31 cellular contexts compared by ENCODE assay signal in genomic region chr7:74300951-74301350, GRCh38.
"Had no signal": no experiment of that assay in that cellular context is flagged by ENCODE, and none has a peak within 500 bp of the region (broad histone marks: within the 10 kb centered on the region; RNA-seq: fewer than 3 reads in every experiment).

No MANE protein-coding gene starts in this region.

- ATAC-seq: naive thymus-derived CD8-positive, alpha-beta T cell; natural killer cell treated with Interleukin-12 subunit alpha and Interleukin-12 subunit beta and Interleukin-15 and Interleukin-18, amount 100 ng/mL, for 72 hours; psoas muscle; right cardiac atrium; right lobe of liver; stimulated activated effector memory CD8-positive, alpha-beta T cell treated with anti-CD3 and anti-CD28 coated beads, Interleukin-12 subunit alpha, Interleukin-12 subunit beta, amount 100 ng/mL, for 72 hours; stimulated activated naive B cell treated with anti-CD40 and anti-IgM and Interleukin-4, amounts not matched to agents 10 μg/mL and 1 μg/mL and 100 μg/mL, for 72 hours; stimulated activated naive CD8-positive, alpha-beta T cell treated with anti-CD3 and anti-CD28 coated beads, Interleukin-15, amount 100 ng/mL, for 72 hours; upper lobe of right lung had no signal

- DNase-seq: naive thymus-derived CD8-positive, alpha-beta T cell; nephron progenitor cell; nucleus accumbens; ovary; posterior cingulate gyrus; psoas muscle; right cardiac atrium; right lobe of liver; sigmoid colon; small intestine; stimulated activated CD4-positive, alpha-beta T cell treated with anti-CD3 and anti-CD28 coated beads, Interleukin-15, amount 100 ng/mL, for 24 hours; stimulated activated CD4-positive, alpha-beta T cell treated with anti-CD3 and anti-CD28 coated beads, Interleukin-2, amount 100 ng/mL, for 24 hours; stimulated activated CD4-positive, alpha-beta T cell treated with anti-CD3 and anti-CD28 coated beads, Interleukin-2, amount 100 ng/mL, for 48 hours; stimulated activated CD4-positive, alpha-beta T cell treated with anti-CD3 and anti-CD28 coated beads, Interleukin-4, amount 100 ng/mL, for 24 hours; stimulated activated naive B cell treated with anti-CD40 and anti-IgM and Interleukin-4, amounts not matched to agents 10 μg/mL and 1 μg/mL and 100 μg/mL, for 72 hours; stimulated activated naive CD4-positive, alpha-beta T cell treated with Interleukin-2 at 50 U/mL for 16 hours; stimulated activated naive CD8-positive, alpha-beta T cell treated with anti-CD3 and anti-CD28 coated beads, Interleukin-15, amount 100 ng/mL, for 72 hours; substantia nigra; testis; tibial artery; transverse colon; upper lobe of right lung; uterus had no signal

- H2AFZ ChIP-seq: parathyroid adenoma had no signal

- H3K4me3 Mint-ChIP-seq: naive thymus-derived CD8-positive, alpha-beta T cell; natural killer cell treated with Interleukin-12 subunit alpha and Interleukin-12 subunit beta and Interleukin-15 and Interleukin-18, amount 100 ng/mL, for 72 hours; nephron progenitor cell; neural crest cell; stimulated activated effector memory CD8-positive, alpha-beta T cell treated with anti-CD3 and anti-CD28 coated beads, Interleukin-12 subunit alpha, Interleukin-12 subunit beta, amount 100 ng/mL, for 72 hours; stimulated activated naive B cell treated with anti-CD40 and anti-IgM and Interleukin-4, amounts not matched to agents 10 μg/mL and 1 μg/mL and 100 μg/mL, for 72 hours; stimulated activated naive CD8-positive, alpha-beta T cell treated with anti-CD3 and anti-CD28 coated beads, Interleukin-15, amount 100 ng/mL, for 72 hours; type B pancreatic cell had no signal

- H3K4me1 ChIP-seq: parathyroid adenoma, psoas muscle, right lobe of liver, testis had no signal

- H3K9me3 ChIP-seq: neutrophil, ovary, psoas muscle, right lobe of liver, sigmoid colon, suprapubic skin, testis, tibial artery, transverse colon, upper lobe of right lung, uterus had no signal

- H3K27me3 ChIP-seq: ovary, right lobe of liver, sigmoid colon, suprapubic skin, testis, tibial artery, transverse colon, upper lobe of right lung, uterus had no signal

- H3K27me3 Mint-ChIP-seq: naive thymus-derived CD8-positive, alpha-beta T cell; natural killer cell treated with Interleukin-12 subunit alpha and Interleukin-12 subunit beta and Interleukin-15 and Interleukin-18, amount 100 ng/mL, for 72 hours; progenitor cell of endocrine pancreas; stimulated activated naive B cell treated with anti-CD40 and anti-IgM and Interleukin-4, amounts not matched to agents 10 μg/mL and 1 μg/mL and 100 μg/mL, for 72 hours; type B pancreatic cell had no signal

- H3K9me3 Mint-ChIP-seq: naive thymus-derived CD8-positive, alpha-beta T cell; natural killer cell treated with Interleukin-12 subunit alpha and Interleukin-12 subunit beta and Interleukin-15 and Interleukin-18, amount 100 ng/mL, for 72 hours; neural crest cell; stimulated activated effector memory CD8-positive, alpha-beta T cell treated with anti-CD3 and anti-CD28 coated beads, Interleukin-12 subunit alpha, Interleukin-12 subunit beta, amount 100 ng/mL, for 72 hours; stimulated activated naive B cell treated with anti-CD40 and anti-IgM and Interleukin-4, amounts not matched to agents 10 μg/mL and 1 μg/mL and 100 μg/mL, for 72 hours; stimulated activated naive CD8-positive, alpha-beta T cell treated with anti-CD3 and anti-CD28 coated beads, Interleukin-15, amount 100 ng/mL, for 72 hours; type B pancreatic cell had no signal

- H3K4me1 Mint-ChIP-seq: neural crest cell had no signal

- H3K27ac Mint-ChIP-seq: naive thymus-derived CD8-positive, alpha-beta T cell; natural killer cell treated with Interleukin-12 subunit alpha and Interleukin-12 subunit beta and Interleukin-15 and Interleukin-18, amount 100 ng/mL, for 72 hours; nephron progenitor cell; progenitor cell of endocrine pancreas; stimulated activated effector memory CD8-positive, alpha-beta T cell treated with anti-CD3 and anti-CD28 coated beads, Interleukin-12 subunit alpha, Interleukin-12 subunit beta, amount 100 ng/mL, for 72 hours; stimulated activated naive B cell treated with anti-CD40 and anti-IgM and Interleukin-4, amounts not matched to agents 10 μg/mL and 1 μg/mL and 100 μg/mL, for 72 hours; stimulated activated naive CD8-positive, alpha-beta T cell treated with anti-CD3 and anti-CD28 coated beads, Interleukin-15, amount 100 ng/mL, for 72 hours; type B pancreatic cell had no signal

- H3K36me3 ChIP-seq: neutrophil, ovary, right lobe of liver, sigmoid colon, suprapubic skin, tibial artery, transverse colon, upper lobe of right lung, uterus had no signal

- H3K4me3 ChIP-seq: ovary, psoas muscle, right lobe of liver, sigmoid colon, suprapubic skin, testis, tibial artery, transverse colon, upper lobe of right lung, uterus had no signal

- H3K27ac ChIP-seq: neutrophil, ovary, parathyroid adenoma, psoas muscle, right lobe of liver, sigmoid colon, suprapubic skin, testis, tibial artery, transverse colon, upper lobe of right lung, uterus had no signal

- H3K36me3 Mint-ChIP-seq: natural killer cell treated with Interleukin-12 subunit alpha and Interleukin-12 subunit beta and Interleukin-15 and Interleukin-18, amount 100 ng/mL, for 72 hours; stimulated activated effector memory CD8-positive, alpha-beta T cell treated with anti-CD3 and anti-CD28 coated beads, Interleukin-12 subunit alpha, Interleukin-12 subunit beta, amount 100 ng/mL, for 72 hours had no signal
